1 cellular context compared by ENCODE assay signal in genomic region chr1:100352267-100353072, GRCh38.
TF ChIP-seq lines count a peak whose summit lies in the region.

TSS of gene CDC14A (plus strand) at chr1:100352506. CDS start at chr1:100352955, 449 bp downstream.

TF ChIP-seq in HepG2, 621 proteins besides CTCF, POLR2A, EP300 and RAD21 (continued from another document and continues in another):
- TF ChIP-seq IRF9 (CRISPR knock-in tag; IDR thresholded peaks at IDR 0.05; ENCODE audit: borderline replicate concordance) (no peak), ZBTB33 (CRISPR knock-in tag; IDR thresholded peaks at IDR 0.05) (no peak), JARID2 (CRISPR knock-in tag; IDR thresholded peaks at IDR 0.05; ENCODE audit: insufficient replicate concordance) (no peak), TRIM22 (IDR thresholded peaks at IDR 0.05) (no peak), HOXA9 (CRISPR knock-in tag; IDR thresholded peaks at IDR 0.05; ENCODE audit: borderline replicate concordance) (no peak), ZNF501 (CRISPR knock-in tag; IDR thresholded peaks at IDR 0.05) (peak; percentile 67), ZNF513 (CRISPR knock-in tag; conservative IDR thresholded peaks at IDR 0.05) (no peak), FOXA1 (IDR thresholded peaks at IDR 0.05) (no peak), FOXA1 (CRISPR knock-in tag; IDR thresholded peaks at IDR 0.05) (no peak), MXD1 (CRISPR knock-in tag; IDR thresholded peaks at IDR 0.05) (peak; percentile 57), IKZF1 (IDR thresholded peaks at IDR 0.05) (no peak), HOXD1 (CRISPR knock-in tag; IDR thresholded peaks at IDR 0.05) (no peak), ZNF609 (CRISPR knock-in tag; IDR thresholded peaks at IDR 0.05; ENCODE audit: borderline replicate concordance) (no peak), NR2C2 (CRISPR knock-in tag; IDR thresholded peaks at IDR 0.05; ENCODE audit: borderline replicate concordance) (no peak; the same call in 1 of the 2 replicates), DRAP1 (CRISPR knock-in tag; IDR thresholded peaks at IDR 0.05) (peak; percentile 41; the same call in 1 of the 2 replicates), MATR3 (CRISPR knock-in tag; IDR thresholded peaks at IDR 0.05) (no peak), CCDC6 (CRISPR knock-in tag; IDR thresholded peaks at IDR 0.05) (no peak), BCL6 (CRISPR knock-in tag; IDR thresholded peaks at IDR 0.05) (no peak), ZNF296 (CRISPR knock-in tag; conservative IDR thresholded peaks at IDR 0.05) (0 out of 2 replicates have a peak, but pooled peaks have one; percentile 32), IRX3 (CRISPR knock-in tag; IDR thresholded peaks at IDR 0.05; ENCODE audit: borderline replicate concordance, low read depth) (no peak), YEATS2 (CRISPR knock-in tag; IDR thresholded peaks at IDR 0.05; ENCODE audit: borderline replicate concordance) (no peak), EZH2 (conservative IDR thresholded peaks at IDR 0.05; ENCODE audit: low read depth, low read length) (no peak), ZNF724P (CRISPR knock-in tag; IDR thresholded peaks at IDR 0.05; ENCODE audit: borderline replicate concordance) (no peak), ZNF350 (CRISPR knock-in tag; IDR thresholded peaks at IDR 0.05; ENCODE audit: borderline replicate concordance, low read depth) (peak; percentile 30; the same call in 1 of the 2 replicates), TP53 (CRISPR knock-in tag; conservative IDR thresholded peaks at IDR 0.05) (no peak), NBN (conservative IDR thresholded peaks at IDR 0.05) (no peak), FIP1L1 (IDR thresholded peaks at IDR 0.05; ENCODE audit: borderline replicate concordance, insufficient read depth, low read depth, low read length) (no peak), NCOA5 (CRISPR knock-in tag; IDR thresholded peaks at IDR 0.05) (no peak), RARG (CRISPR knock-in tag; IDR thresholded peaks at IDR 0.05; ENCODE audit: low read depth) (no peak), ARNT2 (CRISPR knock-in tag; IDR thresholded peaks at IDR 0.05; ENCODE audit: low read depth) (0 out of 2 replicates have a peak, but pooled peaks have one; percentile 35), HHEX (CRISPR knock-in tag; IDR thresholded peaks at IDR 0.05) (no peak), PLSCR1 (CRISPR knock-in tag; IDR thresholded peaks at IDR 0.05; ENCODE audit: borderline replicate concordance) (no peak), AFF4 (CRISPR knock-in tag; IDR thresholded peaks at IDR 0.05) (no peak), ZNF333 (CRISPR knock-in tag; IDR thresholded peaks at IDR 0.05; ENCODE audit: borderline replicate concordance) (no peak; the same call in 1 of the 2 replicates), MAF1 (CRISPR knock-in tag; IDR thresholded peaks at IDR 0.05; ENCODE audit: borderline replicate concordance) (no peak), KMT2B (CRISPR knock-in tag; IDR thresholded peaks at IDR 0.05) (peak; percentile 60), ZKSCAN5 (CRISPR knock-in tag; IDR thresholded peaks at IDR 0.05) (no peak), RNF2 (conservative IDR thresholded peaks at IDR 0.05; ENCODE audit: low read depth) (no peak), MYNN (CRISPR knock-in tag; IDR thresholded peaks at IDR 0.05; ENCODE audit: low read depth) (peak; percentile 98; the same call in 1 of the 2 replicates), ATF6 (CRISPR knock-in tag; conservative IDR thresholded peaks at IDR 0.05) (no peak), ZNF354B (CRISPR knock-in tag; IDR thresholded peaks at IDR 0.05) (no peak), NFIC (IDR thresholded peaks at IDR 0.05; ENCODE audit: low read length) (no peak), ETV6 (CRISPR knock-in tag; conservative IDR thresholded peaks at IDR 0.05) (0 out of 2 replicates have a peak, but pooled peaks have one; percentile 18), HNF1B (CRISPR knock-in tag; IDR thresholded peaks at IDR 0.05) (no peak)
